ENCODE assay signal across 1 cellular context in the genomic region with DNA sequence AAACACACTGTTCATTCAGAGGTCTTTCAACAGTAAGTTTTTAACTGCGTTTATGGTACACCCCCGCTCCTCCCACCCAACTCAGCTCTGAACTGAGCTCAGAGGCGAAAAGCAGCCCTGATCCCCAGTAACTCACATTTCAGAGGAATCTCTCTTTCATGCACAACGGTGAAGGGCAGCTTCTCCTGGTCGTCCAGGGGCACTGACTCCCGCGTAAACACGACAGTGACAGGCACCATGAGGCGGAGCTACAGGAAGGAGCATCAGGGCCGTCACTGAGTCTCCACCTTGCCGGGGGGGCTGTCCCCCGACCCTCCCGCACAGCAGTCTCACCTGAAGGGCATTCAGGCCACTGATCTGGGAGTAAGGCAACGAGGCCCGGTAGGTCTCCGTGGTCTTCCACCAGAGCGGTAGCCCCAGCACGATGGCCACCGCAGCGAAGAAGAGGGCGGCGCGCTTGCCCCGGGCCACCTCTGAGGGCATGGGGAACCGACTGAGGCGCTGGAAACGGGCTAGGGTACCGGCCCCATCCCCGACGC.
TF ChIP-seq lines count a peak whose summit lies in the region.

No MANE protein-coding gene starts in this region.

TF ChIP-seq in GM23338, 12 proteins besides CTCF, POLR2A, EP300 and RAD21 (continued from another document):
- TF ChIP-seq, protein P1, sequence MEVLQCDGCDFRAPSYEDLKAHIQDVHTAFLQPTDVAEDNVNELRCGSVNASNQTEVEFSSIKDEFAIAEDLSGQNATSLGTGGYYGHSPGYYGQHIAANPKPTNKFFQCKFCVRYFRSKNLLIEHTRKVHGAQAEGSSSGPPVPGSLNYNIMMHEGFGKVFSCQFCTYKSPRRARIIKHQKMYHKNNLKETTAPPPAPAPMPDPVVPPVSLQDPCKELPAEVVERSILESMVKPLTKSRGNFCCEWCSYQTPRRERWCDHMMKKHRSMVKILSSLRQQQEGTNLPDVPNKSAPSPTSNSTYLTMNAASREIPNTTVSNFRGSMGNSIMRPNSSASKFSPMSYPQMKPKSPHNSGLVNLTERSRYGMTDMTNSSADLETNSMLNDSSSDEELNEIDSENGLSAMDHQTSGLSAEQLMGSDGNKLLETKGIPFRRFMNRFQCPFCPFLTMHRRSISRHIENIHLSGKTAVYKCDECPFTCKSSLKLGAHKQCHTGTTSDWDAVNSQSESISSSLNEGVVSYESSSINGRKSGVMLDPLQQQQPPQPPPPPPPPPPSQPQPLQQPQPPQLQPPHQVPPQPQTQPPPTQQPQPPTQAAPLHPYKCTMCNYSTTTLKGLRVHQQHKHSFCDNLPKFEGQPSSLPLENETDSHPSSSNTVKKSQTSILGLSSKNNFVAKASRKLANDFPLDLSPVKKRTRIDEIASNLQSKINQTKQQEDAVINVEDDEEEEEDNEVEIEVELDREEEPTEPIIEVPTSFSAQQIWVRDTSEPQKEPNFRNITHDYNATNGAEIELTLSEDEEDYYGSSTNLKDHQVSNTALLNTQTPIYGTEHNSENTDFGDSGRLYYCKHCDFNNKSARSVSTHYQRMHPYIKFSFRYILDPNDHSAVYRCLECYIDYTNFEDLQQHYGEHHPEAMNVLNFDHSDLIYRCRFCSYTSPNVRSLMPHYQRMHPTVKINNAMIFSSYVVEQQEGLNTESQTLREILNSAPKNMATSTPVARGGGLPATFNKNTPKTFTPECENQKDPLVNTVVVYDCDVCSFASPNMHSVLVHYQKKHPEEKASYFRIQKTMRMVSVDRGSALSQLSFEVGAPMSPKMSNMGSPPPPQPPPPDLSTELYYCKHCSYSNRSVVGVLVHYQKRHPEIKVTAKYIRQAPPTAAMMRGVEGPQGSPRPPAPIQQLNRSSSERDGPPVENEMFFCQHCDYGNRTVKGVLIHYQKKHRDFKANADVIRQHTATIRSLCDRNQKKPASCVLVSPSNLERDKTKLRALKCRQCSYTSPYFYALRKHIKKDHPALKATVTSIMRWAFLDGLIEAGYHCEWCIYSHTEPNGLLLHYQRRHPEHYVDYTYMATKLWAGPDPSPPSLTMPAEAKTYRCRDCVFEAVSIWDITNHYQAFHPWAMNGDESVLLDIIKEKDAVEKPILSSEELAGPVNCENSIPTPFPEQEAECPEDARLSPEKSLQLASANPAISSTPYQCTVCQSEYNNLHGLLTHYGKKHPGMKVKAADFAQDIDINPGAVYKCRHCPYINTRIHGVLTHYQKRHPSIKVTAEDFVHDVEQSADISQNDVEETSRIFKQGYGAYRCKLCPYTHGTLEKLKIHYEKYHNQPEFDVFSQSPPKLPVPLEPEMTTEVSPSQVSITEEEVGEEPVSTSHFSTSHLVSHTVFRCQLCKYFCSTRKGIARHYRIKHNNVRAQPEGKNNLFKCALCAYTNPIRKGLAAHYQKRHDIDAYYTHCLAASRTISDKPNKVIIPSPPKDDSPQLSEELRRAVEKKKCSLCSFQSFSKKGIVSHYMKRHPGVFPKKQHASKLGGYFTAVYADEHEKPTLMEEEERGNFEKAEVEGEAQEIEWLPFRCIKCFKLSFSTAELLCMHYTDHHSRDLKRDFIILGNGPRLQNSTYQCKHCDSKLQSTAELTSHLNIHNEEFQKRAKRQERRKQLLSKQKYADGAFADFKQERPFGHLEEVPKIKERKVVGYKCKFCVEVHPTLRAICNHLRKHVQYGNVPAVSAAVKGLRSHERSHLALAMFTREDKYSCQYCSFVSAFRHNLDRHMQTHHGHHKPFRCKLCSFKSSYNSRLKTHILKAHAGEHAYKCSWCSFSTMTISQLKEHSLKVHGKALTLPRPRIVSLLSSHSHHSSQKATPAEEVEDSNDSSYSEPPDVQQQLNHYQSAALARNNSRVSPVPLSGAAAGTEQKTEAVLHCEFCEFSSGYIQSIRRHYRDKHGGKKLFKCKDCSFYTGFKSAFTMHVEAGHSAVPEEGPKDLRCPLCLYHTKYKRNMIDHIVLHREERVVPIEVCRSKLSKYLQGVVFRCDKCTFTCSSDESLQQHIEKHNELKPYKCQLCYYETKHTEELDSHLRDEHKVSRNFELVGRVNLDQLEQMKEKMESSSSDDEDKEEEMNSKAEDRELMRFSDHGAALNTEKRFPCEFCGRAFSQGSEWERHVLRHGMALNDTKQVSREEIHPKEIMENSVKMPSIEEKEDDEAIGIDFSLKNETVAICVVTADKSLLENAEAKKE (CRISPR knock-in tag; IDR thresholded peaks at IDR 0.05) = no peak
- no peak for TF ChIP-seq JUNB (IDR thresholded peaks at IDR 0.05; ENCODE audit: unreplicated experiment)
- TF ChIP-seq, protein P2, sequence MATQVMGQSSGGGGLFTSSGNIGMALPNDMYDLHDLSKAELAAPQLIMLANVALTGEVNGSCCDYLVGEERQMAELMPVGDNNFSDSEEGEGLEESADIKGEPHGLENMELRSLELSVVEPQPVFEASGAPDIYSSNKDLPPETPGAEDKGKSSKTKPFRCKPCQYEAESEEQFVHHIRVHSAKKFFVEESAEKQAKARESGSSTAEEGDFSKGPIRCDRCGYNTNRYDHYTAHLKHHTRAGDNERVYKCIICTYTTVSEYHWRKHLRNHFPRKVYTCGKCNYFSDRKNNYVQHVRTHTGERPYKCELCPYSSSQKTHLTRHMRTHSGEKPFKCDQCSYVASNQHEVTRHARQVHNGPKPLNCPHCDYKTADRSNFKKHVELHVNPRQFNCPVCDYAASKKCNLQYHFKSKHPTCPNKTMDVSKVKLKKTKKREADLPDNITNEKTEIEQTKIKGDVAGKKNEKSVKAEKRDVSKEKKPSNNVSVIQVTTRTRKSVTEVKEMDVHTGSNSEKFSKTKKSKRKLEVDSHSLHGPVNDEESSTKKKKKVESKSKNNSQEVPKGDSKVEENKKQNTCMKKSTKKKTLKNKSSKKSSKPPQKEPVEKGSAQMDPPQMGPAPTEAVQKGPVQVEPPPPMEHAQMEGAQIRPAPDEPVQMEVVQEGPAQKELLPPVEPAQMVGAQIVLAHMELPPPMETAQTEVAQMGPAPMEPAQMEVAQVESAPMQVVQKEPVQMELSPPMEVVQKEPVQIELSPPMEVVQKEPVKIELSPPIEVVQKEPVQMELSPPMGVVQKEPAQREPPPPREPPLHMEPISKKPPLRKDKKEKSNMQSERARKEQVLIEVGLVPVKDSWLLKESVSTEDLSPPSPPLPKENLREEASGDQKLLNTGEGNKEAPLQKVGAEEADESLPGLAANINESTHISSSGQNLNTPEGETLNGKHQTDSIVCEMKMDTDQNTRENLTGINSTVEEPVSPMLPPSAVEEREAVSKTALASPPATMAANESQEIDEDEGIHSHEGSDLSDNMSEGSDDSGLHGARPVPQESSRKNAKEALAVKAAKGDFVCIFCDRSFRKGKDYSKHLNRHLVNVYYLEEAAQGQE (IDR thresholded peaks at IDR 0.05; ENCODE audit: unreplicated experiment) = no peak
